1 cellular context compared by ENCODE assay signal in the genomic region with DNA sequence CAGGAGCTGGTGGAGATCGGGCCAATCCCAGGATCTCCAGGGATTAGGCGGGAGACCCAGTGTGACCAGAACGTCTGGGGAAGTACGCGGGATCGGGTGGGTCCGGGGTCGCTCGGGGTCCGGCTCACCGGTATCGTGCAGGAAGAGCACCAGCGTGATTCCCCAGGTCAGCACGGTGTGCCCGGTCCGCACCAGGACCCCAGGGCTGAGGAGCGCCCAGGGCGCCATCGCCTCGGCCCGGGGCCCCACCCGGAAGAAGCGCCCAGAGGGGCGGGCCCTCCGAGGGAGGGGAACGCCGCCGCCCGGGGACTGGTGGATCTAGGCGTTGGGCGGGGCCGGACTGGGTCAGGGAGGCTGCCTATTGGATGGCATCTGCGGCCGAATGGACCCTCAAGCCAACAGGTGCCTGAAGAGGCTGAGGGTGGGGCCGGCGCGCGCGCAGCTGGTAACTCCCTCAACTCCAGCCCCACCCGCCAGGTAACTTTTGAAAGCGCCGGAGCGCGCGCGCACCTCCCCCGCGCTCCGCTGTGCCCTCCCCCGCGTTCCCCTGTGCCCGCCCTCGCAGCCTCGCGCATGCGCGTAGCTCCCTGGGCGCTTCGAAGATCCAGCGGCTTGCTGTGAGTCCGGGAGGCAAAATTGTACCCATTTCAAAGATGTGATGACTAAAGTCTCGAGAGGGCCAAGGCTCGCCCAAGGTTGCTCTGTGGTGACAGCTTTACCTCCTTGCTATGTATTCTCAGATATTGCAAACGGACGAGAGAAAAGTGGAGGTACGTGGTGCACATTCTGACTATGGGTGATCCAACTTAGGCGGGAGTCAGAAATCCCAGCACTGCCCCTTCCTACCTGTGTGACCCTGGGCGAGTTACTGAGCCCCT.
TF ChIP-seq lines count a peak whose summit lies in the region.

A gene with protein sequence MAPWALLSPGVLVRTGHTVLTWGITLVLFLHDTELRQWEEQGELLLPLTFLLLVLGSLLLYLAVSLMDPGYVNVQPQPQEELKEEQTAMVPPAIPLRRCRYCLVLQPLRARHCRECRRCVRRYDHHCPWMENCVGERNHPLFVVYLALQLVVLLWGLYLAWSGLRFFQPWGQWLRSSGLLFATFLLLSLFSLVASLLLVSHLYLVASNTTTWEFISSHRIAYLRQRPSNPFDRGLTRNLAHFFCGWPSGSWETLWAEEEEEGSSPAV (minus strand): TSS at position 262 of the 878 bp plus-strand sequence. CDS start 34 bp downstream, at position 228.

TF ChIP-seq in GM23338, 12 proteins besides CTCF, POLR2A, EP300 and RAD21:
- TF ChIP-seq POLR2AphosphoS5 (IDR thresholded peaks at IDR 0.05; ENCODE audit: low read depth): peak; percentile 86
- TF ChIP-seq EZH2 (IDR thresholded peaks at IDR 0.05; ENCODE audit: low read depth, unreplicated experiment): no peak
- TF ChIP-seq, protein P1, sequence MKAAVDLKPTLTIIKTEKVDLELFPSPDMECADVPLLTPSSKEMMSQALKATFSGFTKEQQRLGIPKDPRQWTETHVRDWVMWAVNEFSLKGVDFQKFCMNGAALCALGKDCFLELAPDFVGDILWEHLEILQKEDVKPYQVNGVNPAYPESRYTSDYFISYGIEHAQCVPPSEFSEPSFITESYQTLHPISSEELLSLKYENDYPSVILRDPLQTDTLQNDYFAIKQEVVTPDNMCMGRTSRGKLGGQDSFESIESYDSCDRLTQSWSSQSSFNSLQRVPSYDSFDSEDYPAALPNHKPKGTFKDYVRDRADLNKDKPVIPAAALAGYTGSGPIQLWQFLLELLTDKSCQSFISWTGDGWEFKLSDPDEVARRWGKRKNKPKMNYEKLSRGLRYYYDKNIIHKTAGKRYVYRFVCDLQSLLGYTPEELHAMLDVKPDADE (IDR thresholded peaks at IDR 0.05): peak; percentile 51; the same call in 1 of the 2 replicates
- no peak for TF ChIP-seq ZNF331 (CRISPR knock-in tag; IDR thresholded peaks at IDR 0.05; ENCODE audit: low read depth)
